Comparison of ENCODE assay signal across 26 cellular contexts in the genomic region with DNA sequence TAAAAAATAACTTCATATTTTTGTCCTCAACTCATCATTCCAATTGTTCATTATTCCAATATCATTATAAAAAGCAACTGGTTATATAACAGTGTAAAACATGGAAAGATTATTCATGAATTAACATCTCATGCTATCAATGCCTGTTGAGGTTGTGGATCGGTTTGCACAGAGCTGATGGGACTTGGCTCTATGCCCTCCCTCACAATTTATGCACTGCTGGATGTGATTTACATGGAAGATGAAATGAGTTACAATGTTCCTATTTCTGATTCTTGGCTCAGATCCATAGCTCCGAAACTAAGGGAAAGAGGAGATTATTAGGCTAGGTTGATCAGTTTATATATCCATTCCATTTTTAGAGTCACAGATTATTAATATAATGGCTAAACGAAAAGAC. TPM values are rescaled to one million over a fixed set of nuclear protein-coding genes. Genes with fewer than 3 reads are reported as not detected.
"Had no signal": no experiment of that assay in that cellular context is flagged by ENCODE, and none has a peak within 500 bp of the region (broad histone marks: within the 10 kb centered on the region; RNA-seq: fewer than 3 reads in every experiment).

No MANE protein-coding gene starts in this region.

- H3K4me3 Mint-ChIP-seq: activated CD4-positive, alpha-beta memory T cell treated with anti-CD3 and anti-CD28 coated beads, Interleukin-2, amount 10 ng/mL, durations not matched to agents 7 days and 5 days; activated T-cell treated with anti-CD3 and anti-CD28 coated beads, Interleukin-2, amount 50 U/mL, for 24 hours; dendritic cell treated with granulocyte-macrophage colony-stimulating factor and Interleukin-4, amounts not matched to agents 40 ng/mL and 50 ng/mL, for 4 days; nephron progenitor cell; T-helper 1 cell treated with Interleukin-12 subunit alpha and Interleukin-12 subunit beta and Interleukin-4 antibody, amounts not matched to agents 30 μg/mL and 1 μg/mL, for 36 hours had no signal

- H3K4me1 Mint-ChIP-seq: activated CD4-positive, alpha-beta memory T cell treated with anti-CD3 and anti-CD28 coated beads, Interleukin-2, amount 10 ng/mL, durations not matched to agents 7 days and 5 days; nephron progenitor cell had no signal

- DNase-seq: activated CD4-positive, alpha-beta memory T cell treated with anti-CD3 and anti-CD28 coated beads, Interleukin-2, amount 10 ng/mL, durations not matched to agents 7 days and 5 days; activated CD4-positive, alpha-beta T cell treated with anti-CD3 and anti-CD28 coated beads for 48 hours; activated CD8-positive, alpha-beta memory T cell treated with anti-CD3 and anti-CD28 coated beads, Interleukin-2, amount 50 U/mL, for 48 hours; activated gamma-delta T cell; activated naive CD4-positive, alpha-beta T cell treated with anti-CD3 and anti-CD28 coated beads, Interleukin-2, amount 50 U/mL, for 16 hours; activated T-cell treated with anti-CD3 and anti-CD28 coated beads, Interleukin-2, amount 50 U/mL, for 24 hours; central memory CD4-positive, alpha-beta T cell; effector CD4-positive, alpha-beta T cell; foreskin keratinocyte; left ventricle myocardium inferior; nephron progenitor cell; retina; stimulated activated CD4-positive, alpha-beta T cell treated with anti-CD3 and anti-CD28 coated beads, Interleukin-12 subunit alpha, Interleukin-12 subunit beta, amount 100 ng/mL, for 4 hours; stimulated activated CD4-positive, alpha-beta T cell treated with anti-CD3 and anti-CD28 coated beads, Interleukin-4, amount 100 ng/mL, for 1 hour; stimulated activated naive CD8-positive, alpha-beta T cell treated with anti-CD3 and anti-CD28 coated beads, Interleukin-15, Interleukin-2, amounts not matched to agents 100 U/mL and 50 U/mL, for 24 hours; T-helper 9 cell; tibial artery; upper lobe of right lung; WERI-Rb-1 had no signal

- H3K9me3 Mint-ChIP-seq: activated CD4-positive, alpha-beta memory T cell treated with anti-CD3 and anti-CD28 coated beads, Interleukin-2, amount 10 ng/mL, durations not matched to agents 7 days and 5 days; activated T-cell treated with anti-CD3 and anti-CD28 coated beads, Interleukin-2, amount 50 U/mL, for 24 hours; dendritic cell treated with granulocyte-macrophage colony-stimulating factor and Interleukin-4, amounts not matched to agents 40 ng/mL and 50 ng/mL, for 4 days; nephron progenitor cell; T-helper 1 cell treated with Interleukin-12 subunit alpha and Interleukin-12 subunit beta and Interleukin-4 antibody, amounts not matched to agents 30 μg/mL and 1 μg/mL, for 36 hours had no signal

- ATAC-seq: activated CD4-positive, CD25-positive, alpha-beta regulatory T cell treated with anti-CD3 and anti-CD28 coated beads, Interleukin-2, amount 50 U/mL, for 24 hours; foreskin keratinocyte; sciatic nerve; stimulated activated naive CD8-positive, alpha-beta T cell treated with anti-CD3 and anti-CD28 coated beads, Interleukin-15, Interleukin-2, amounts not matched to agents 100 U/mL and 50 U/mL, for 24 hours; upper lobe of right lung had no signal

- H3K27ac Mint-ChIP-seq: activated CD4-positive, alpha-beta memory T cell treated with anti-CD3 and anti-CD28 coated beads, Interleukin-2, amount 10 ng/mL, durations not matched to agents 7 days and 5 days; activated T-cell treated with anti-CD3 and anti-CD28 coated beads, Interleukin-2, amount 50 U/mL, for 24 hours; dendritic cell treated with granulocyte-macrophage colony-stimulating factor and Interleukin-4, amounts not matched to agents 40 ng/mL and 50 ng/mL, for 4 days; nephron progenitor cell; progenitor cell of endocrine pancreas; T-helper 1 cell treated with Interleukin-12 subunit alpha and Interleukin-12 subunit beta and Interleukin-4 antibody, amounts not matched to agents 30 μg/mL and 1 μg/mL, for 36 hours had no signal

- H3K27me3 Mint-ChIP-seq: progenitor cell of endocrine pancreas had no signal

RNA-seq across cellular contexts. Expression of gene SCEL, which starts 38.6 kb away (rescaled TPM):
- total RNA-seq: activated CD4-positive, alpha-beta memory T cell treated with anti-CD3 and anti-CD28 coated beads, Interleukin-2, amount 10 ng/mL, durations not matched to agents 7 days and 5 days; left ventricle myocardium inferior; lung microvascular endothelial cell; osteocyte; progenitor cell of endocrine pancreas had no signal
